ENCODE assay signal across 9 cellular contexts in the genomic region with DNA sequence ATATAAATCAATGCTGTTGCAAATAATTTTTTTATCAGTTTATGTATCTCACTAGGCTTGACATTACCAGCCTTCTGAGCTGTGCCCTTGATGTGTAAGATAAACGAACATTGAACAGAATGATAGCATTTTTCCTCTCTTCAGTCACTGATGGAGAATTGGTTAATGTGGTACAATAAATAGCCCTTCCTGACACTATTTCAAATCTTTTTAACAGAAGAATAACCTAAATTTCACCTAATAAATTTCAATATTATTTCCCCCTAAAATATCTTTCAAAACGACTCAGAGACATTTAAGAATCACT. TPM values are rescaled to one million over a fixed set of nuclear protein-coding genes. Genes with fewer than 3 reads are reported as not detected.
DNase-seq lines count a peak whose midpoint lies in the region; ATAC-seq and TF ChIP-seq lines count a peak whose summit lies in the region.
"Had no signal": no experiment of that assay in that cellular context is flagged by ENCODE, and none has a peak within 500 bp of the region (broad histone marks: within the 10 kb centered on the region; RNA-seq: fewer than 3 reads in every experiment).

No MANE protein-coding gene starts in this region.

- TF ChIP-seq CTCF in WI38 (IDR thresholded peaks at IDR 0.05; ENCODE audit: low read depth, low read length) (no peak), foreskin fibroblast (IDR thresholded peaks at IDR 0.05; ENCODE audit: low read depth, low read length) (no peak)

- no peak overlapping the region for H3K27ac Mint-ChIP-seq in activated CD4-positive, alpha-beta T cell treated with anti-CD3 and anti-CD28 coated beads for 36 hours

- H3K4me3 ChIP-seq in WI38 (ENCODE audit: low read depth, low read length), result peak overlapping the region; percentile 89
- H3K4me3 ChIP-seq in foreskin fibroblast (ENCODE audit: low read depth in 1 of 2, low read length in 2 of 2), result peak overlapping the region; percentile 77 to 97
- H3K4me3 ChIP-seq in skin epidermis, result peak overlapping the region in 4 of 7 experiments; percentile 55 to 96 (median 79)

- peaks cover 18% of the 10 kb centered on the region for H3K4me1 Mint-ChIP-seq in activated CD4-positive, alpha-beta T cell treated with anti-CD3 and anti-CD28 coated beads for 36 hours

- H3K36me3 Mint-ChIP-seq in activated CD4-positive, alpha-beta T cell treated with anti-CD3 and anti-CD28 coated beads for 36 hours (ENCODE audit: low read depth), result peaks cover 4% of the 10 kb centered on the region

- ATAC-seq in activated CD4-positive, alpha-beta T cell treated with anti-CD3 and anti-CD28 coated beads for 36 hours, result no peak
- no peak for ATAC-seq in GM19328 (IDR thresholded peaks at IDR 0.05; ENCODE audit: unreplicated experiment)

- DNase-seq in activated CD4-positive, alpha-beta T cell treated with anti-CD3 and anti-CD28 coated beads for 36 hours, result no peak
- no peak for DNase-seq in activated CD4-positive, alpha-beta T cell treated with anti-CD3 and anti-CD28 coated beads, Interleukin-2, amount 50 U/mL, for 48 hours
- DNase-seq in foreskin fibroblast, result peak in 1 of 2 donors; percentile 37
- no peak for DNase-seq in OCI-M1 (lab: John Stamatoyannopoulos, UW)
- no peak for DNase-seq in DMS 273 (lab: John Stamatoyannopoulos, UW; ENCODE audit: unreplicated experiment)
- DNase-seq: NCI-H1092 had no signal

- intact Hi-C loops in activated CD4-positive, alpha-beta T cell treated with anti-CD3 and anti-CD28 coated beads for 36 hours (cut with DNase I, micrococcal nuclease), result loop anchor here in 1 of 2 experiments (2.0 kb wide), 1 partner anchor 240 kb away; no protein-coding TSS in a partner anchor

- peaks cover 18% of the 10 kb centered on the region for H3K9me3 Mint-ChIP-seq in activated CD4-positive, alpha-beta T cell treated with anti-CD3 and anti-CD28 coated beads for 36 hours (ENCODE audit: low read depth)

- H3K27ac ChIP-seq in skin epidermis, result peak overlapping the region in 7 of 21 experiments; percentile 89 to 98 (median 96)

- POLR2A ChIA-PET in activated CD4-positive, alpha-beta T cell treated with anti-CD3 and anti-CD28 coated beads for 36 hours (lab: Charles Lee), result no interaction called here

- H3K4me3 Mint-ChIP-seq in activated CD4-positive, alpha-beta T cell treated with anti-CD3 and anti-CD28 coated beads for 36 hours, result peak overlapping the region; percentile 79

- CTCF ChIA-PET in activated CD4-positive, alpha-beta T cell treated with anti-CD3 and anti-CD28 coated beads for 36 hours (lab: Charles Lee), result no interaction called here

- no peaks in the 10 kb centered on the region for H3K27me3 Mint-ChIP-seq in activated CD4-positive, alpha-beta T cell treated with anti-CD3 and anti-CD28 coated beads for 36 hours

RNA-seq across cellular contexts. Expression of a gene that starts 2.2 kb away (rescaled TPM):
- total RNA-seq in activated CD4-positive, alpha-beta T cell treated with anti-CD3 and anti-CD28 coated beads for 36 hours, result 10 to 100 TPM; 18.8 to 19.7 TPM
